Comparison of ENCODE assay signal across 8 cellular contexts in genomic region chr1:200620273-200621131, GRCh38. TPM values are rescaled to one million over a fixed set of nuclear protein-coding genes. Genes with fewer than 3 reads are reported as not detected.
DNase-seq lines count a peak whose midpoint lies in the region; ATAC-seq and TF ChIP-seq lines count a peak whose summit lies in the region.

Gene KIF14, minus strand, starts transcription at chr1:200620751. Its CDS starts 2,028 bp downstream, at chr1:200618723.

- H3K27ac ChIP-seq in SK-N-MC: peak within 1 kb of the TSS; percentile 32; the same call in 1 of the 2 replicates
- no peak within 1 kb of the TSS for H3K27ac ChIP-seq in ovary
- H3K27ac ChIP-seq in tibial artery: peak within 1 kb of the TSS; percentile 33 to 41

- WGBS in ovary, 3 donors: 0 to 1% (median 0%) methylated on average over 58 to 59 of the region's 59 CpGs

- H3K4me3 Mint-ChIP-seq in activated naive CD4-positive, alpha-beta T cell treated with anti-CD3 and anti-CD28 coated beads for 36 hours: peak within 1 kb of the TSS; percentile 92
- peak within 1 kb of the TSS; percentile 93 for H3K4me3 Mint-ChIP-seq in glutamatergic neuron (ENCODE audit: unreplicated experiment)

- peak within 1 kb of the TSS; percentile 89 for H3K9ac ChIP-seq in SK-N-MC (ENCODE audit: insufficient read length)

- H3K36me3 ChIP-seq in SK-N-MC (ENCODE audit: insufficient read depth, low read length) (peaks cover 24% of the 10 kb centered on the region), ovary (no peaks in the 10 kb centered on the region), tibial artery (no peaks in the 10 kb centered on the region)

- H3K4me3 ChIP-seq in GM08714 (ENCODE audit: low read length): peak within 1 kb of the TSS; percentile 89
- peak within 1 kb of the TSS; percentile 90 for H3K4me3 ChIP-seq in SK-N-MC
- H3K4me3 ChIP-seq in ovary: peak within 1 kb of the TSS; percentile 49
- peak within 1 kb of the TSS; percentile 50 to 64 for H3K4me3 ChIP-seq in tibial artery

- peaks cover 2% of the 10 kb centered on the region for H3K4me1 ChIP-seq in ovary (ENCODE audit: insufficient read depth)
- peaks cover 0 to 17% (median 2%) of the 10 kb centered on the region in 4 donors for H3K4me1 ChIP-seq in tibial artery

- H3K9me3 Mint-ChIP-seq in activated naive CD4-positive, alpha-beta T cell treated with anti-CD3 and anti-CD28 coated beads for 36 hours: no peaks in the 10 kb centered on the region
- H3K9me3 Mint-ChIP-seq in glutamatergic neuron (ENCODE audit: unreplicated experiment): peaks cover 2% of the 10 kb centered on the region

- CTCF ChIA-PET in activated naive CD4-positive, alpha-beta T cell treated with anti-CD3 and anti-CD28 coated beads for 36 hours (lab: Charles Lee): interaction anchor here (1.2 to 6.1 kb wide), 4 partner anchors 49 to 182 kb away, joined by 4 to 97 read pairs (median 29); partner anchors contain the start of gene DDX59

- peak within 1 kb of the TSS; percentile 66 for H3K27ac Mint-ChIP-seq in activated naive CD4-positive, alpha-beta T cell treated with anti-CD3 and anti-CD28 coated beads for 36 hours
- peak within 1 kb of the TSS; percentile 33 for H3K27ac Mint-ChIP-seq in glutamatergic neuron (ENCODE audit: unreplicated experiment)

- TF ChIP-seq CTCF in glutamatergic neuron (IDR thresholded peaks at IDR 0.05; ENCODE audit: partially characterized antibody, unreplicated experiment) (no peak), ovary (IDR thresholded peaks at IDR 0.05) (no peak), tibial artery (IDR thresholded peaks at IDR 0.05) (no peak)

- no peak for TF ChIP-seq POLR2A in ovary (IDR thresholded peaks at IDR 0.05)

- DNase-seq in NCI-H1048 (lab: John Stamatoyannopoulos, UW): peak; percentile 97
- peak; percentile 47 for DNase-seq in SK-N-MC (ENCODE audit: low read depth, low spot score)
- DNase-seq in activated naive CD4-positive, alpha-beta T cell treated with anti-CD3 and anti-CD28 coated beads for 36 hours: peak; percentile 95
- DNase-seq in glutamatergic neuron: peak; percentile 93
- peak; percentile 83 to 92 (median 89) for DNase-seq in ovary
- DNase-seq in tibial artery: peak; percentile 93 to 94

- H3K36me3 Mint-ChIP-seq in activated naive CD4-positive, alpha-beta T cell treated with anti-CD3 and anti-CD28 coated beads for 36 hours (ENCODE audit: low read depth): peaks cover 3% of the 10 kb centered on the region
- no peaks in the 10 kb centered on the region for H3K36me3 Mint-ChIP-seq in glutamatergic neuron (ENCODE audit: unreplicated experiment)

- no peaks in the 10 kb centered on the region for H3K27me3 ChIP-seq in ovary
- no peaks in the 10 kb centered on the region for H3K27me3 ChIP-seq in tibial artery

- ATAC-seq in HG02588 (IDR thresholded peaks at IDR 0.05; ENCODE audit: unreplicated experiment): peak; percentile 94

- H3K27me3 Mint-ChIP-seq in activated naive CD4-positive, alpha-beta T cell treated with anti-CD3 and anti-CD28 coated beads for 36 hours (ENCODE audit: low read depth): peaks cover 2% of the 10 kb centered on the region
- H3K27me3 Mint-ChIP-seq in glutamatergic neuron (ENCODE audit: unreplicated experiment): no peaks in the 10 kb centered on the region

- intact Hi-C loops in activated naive CD4-positive, alpha-beta T cell treated with anti-CD3 and anti-CD28 coated beads for 36 hours (cut with micrococcal nuclease): loop anchor here (1.0 to 10.0 kb wide), 6 partner anchors 50 to 399 kb away; no protein-coding TSS in a partner anchor
- intact Hi-C loops in ovary (cut with DNase I) (loop anchor here in 2 of 4 donors (5.0 to 10.0 kb wide), 2 partner anchors 182 to 184 kb away; no protein-coding TSS in a partner anchor), tibial artery (cut with DNase I; ENCODE audit: low total_unique reads) (loop anchor here (2.0 kb wide), 1 partner anchor 50 kb away; no protein-coding TSS in a partner anchor)

- H3K9me3 ChIP-seq in SK-N-MC (ENCODE audit: low read depth, low read length) (no peaks in the 10 kb centered on the region), ovary (no peaks in the 10 kb centered on the region), tibial artery (no peaks in the 10 kb centered on the region)

- peaks cover 16% of the 10 kb centered on the region for H3K4me1 Mint-ChIP-seq in activated naive CD4-positive, alpha-beta T cell treated with anti-CD3 and anti-CD28 coated beads for 36 hours (ENCODE audit: low read depth)
- peaks cover 2% of the 10 kb centered on the region for H3K4me1 Mint-ChIP-seq in glutamatergic neuron (ENCODE audit: low read depth, unreplicated experiment)

- TF ChIP-seq EP300 in ovary (IDR thresholded peaks at IDR 0.05): no peak

RNA-seq across cellular contexts. Expression of gene KIF14, which starts in this region (rescaled TPM):
- total RNA-seq in activated naive CD4-positive, alpha-beta T cell treated with anti-CD3 and anti-CD28 coated beads for 36 hours: 10 to 100 TPM; 16.4 to 16.9 TPM
- total RNA-seq in glutamatergic neuron (ENCODE audit: unreplicated experiment): 2.9 TPM
- total RNA-seq in ovary: under 1 TPM in 5 of 7 donors, not detected in 2; 0.03 to 0.40 (median 0.11) TPM
- polyA plus RNA-seq in ovary: under 1 TPM; 0.06 to 0.23 TPM

Comparison
In these comparisons a context has a peak if more than half of its experiments do, and no peak if none do; other contexts are left out.
1. Peak in DNase-seq and H3K4me3 ChIP-seq in ovary; RNA of the gene not detected or under 1 TPM.
2. DNase-seq: peak in every context shown above with its lines; median percentile 97 in NCI-H1048; 95 in activated naive CD4-positive, alpha-beta T cell treated with anti-CD3 and anti-CD28 coated beads for 36 hours; 94 in tibial artery; 93 in glutamatergic neuron; 89 in ovary; 47 in SK-N-MC.
3. H3K27ac ChIP-seq: peak in SK-N-MC (single experiment) and tibial artery (2 of 2); none in ovary (0 of 2).
4. Peak in every context shown above with its lines, with median percentiles within 50 percentile points of each other: H3K4me3 ChIP-seq.